Comparison of ENCODE assay signal across 8 cellular contexts in genomic region chr1:201021333-201022177, GRCh38. TPM values are rescaled to one million over a fixed set of nuclear protein-coding genes. Genes with fewer than 3 reads are reported as not detected.
A peak's percentile ranks its signal among the peaks of the same experiment; 100 is the strongest.
DNase-seq lines count a peak whose midpoint lies in the region; ATAC-seq and TF ChIP-seq lines count a peak whose summit lies in the region.

No MANE protein-coding gene starts in this region.

- no peaks in the 10 kb centered on the region for H4K20me1 ChIP-seq in SU-DHL-6 (ENCODE audit: low read depth, low read length)
- H4K20me1 ChIP-seq in smooth muscle cell (ENCODE audit: low read depth): no peaks in the 10 kb centered on the region

- no peak for ATAC-seq in GM21717 (IDR thresholded peaks at IDR 0.05; ENCODE audit: unreplicated experiment)

- no peaks in the 10 kb centered on the region for H3K9me2 ChIP-seq in SU-DHL-6 (replicated peaks; ENCODE audit: insufficient read depth, low read length)

- no peaks in the 10 kb centered on the region for H3K27me3 Mint-ChIP-seq in activated T-cell treated with anti-CD3 and anti-CD28 coated beads, Interleukin-2, amount 50 U/mL, for 24 hours

- H3K4me2 ChIP-seq in SU-DHL-6 (ENCODE audit: low read depth, low read length, poor library complexity, severe bottlenecking): peak overlapping the region; percentile 58
- H3K4me2 ChIP-seq in smooth muscle cell: no peak overlapping the region

- 55% methylated on average over 9 of the region's 9 CpGs for WGBS in thymus
- 67% methylated on average over 7 of the region's 9 CpGs for WGBS in smooth muscle cell (ENCODE audit: low lambda C conversion rate)

- H3K4me3 ChIP-seq in SU-DHL-6 (ENCODE audit: insufficient read depth, low read length, poor library complexity, severe bottlenecking) (no peak overlapping the region), iPS-18a (ENCODE audit: low read length) (peak overlapping the region; percentile 72), thymus (ENCODE audit: low read length) (peak overlapping the region; percentile 81), smooth muscle cell (no peak overlapping the region)

- H2AFZ ChIP-seq in SU-DHL-6 (ENCODE audit: low read depth, low read length, severe bottlenecking): no peak overlapping the region
- no peak overlapping the region for H2AFZ ChIP-seq in smooth muscle cell (ENCODE audit: low read depth)

- no peak overlapping the region for H3K27ac ChIP-seq in SU-DHL-6 (ENCODE audit: low read depth, low read length)
- no peak overlapping the region for H3K27ac ChIP-seq in iPS-18a (ENCODE audit: low read length)
- peak overlapping the region; percentile 96 for H3K27ac ChIP-seq in thymus (ENCODE audit: low read depth)
- no peak overlapping the region for H3K27ac ChIP-seq in smooth muscle cell (ENCODE audit: low read depth)

- H3K36me3 ChIP-seq in SU-DHL-6 (ENCODE audit: low read length) (no peaks in the 10 kb centered on the region), iPS-18a (ENCODE audit: control insufficient read depth, low read depth, low read length) (no peaks in the 10 kb centered on the region), thymus (ENCODE audit: control insufficient read depth, insufficient read depth) (no peaks in the 10 kb centered on the region), smooth muscle cell (ENCODE audit: low read depth) (no peaks in the 10 kb centered on the region)

- peak overlapping the region; percentile 98 for H3K27ac Mint-ChIP-seq in activated T-cell treated with anti-CD3 and anti-CD28 coated beads, Interleukin-2, amount 50 U/mL, for 24 hours

- TF ChIP-seq CTCF in SU-DHL-6 (IDR thresholded peaks at IDR 0.05; ENCODE audit: insufficient read depth, low read length, poor library complexity, severe bottlenecking) (no peak), smooth muscle cell (IDR thresholded peaks at IDR 0.05; ENCODE audit: borderline replicate concordance, insufficient read depth, poor library complexity, severe bottlenecking) (no peak)

- H3K9me3 Mint-ChIP-seq in activated T-cell treated with anti-CD3 and anti-CD28 coated beads, Interleukin-2, amount 50 U/mL, for 24 hours: no peaks in the 10 kb centered on the region

- DNase-seq in activated T-cell treated with anti-CD3 and anti-CD28 coated beads, Interleukin-2, amount 50 U/mL, for 24 hours: no peak
- no peak for DNase-seq in activated T-cell treated with anti-CD3 and anti-CD28 coated beads, Interleukin-2, amount 50 U/mL, for 1 hour
- DNase-seq in smooth muscle cell (lab: John Stamatoyannopoulos, UW; ENCODE audit: unreplicated experiment): no peak
- DNase-seq in SW 1271 (lab: John Stamatoyannopoulos, UW): no peak

- H3K4me1 ChIP-seq in iPS-18a (ENCODE audit: control insufficient read depth, low read depth, low read length) (peaks cover 43% of the 10 kb centered on the region), thymus (ENCODE audit: control insufficient read depth, insufficient read depth, low read length) (peaks cover 48% of the 10 kb centered on the region), smooth muscle cell (ENCODE audit: low read depth) (peaks cover 60% of the 10 kb centered on the region)

- peak overlapping the region; percentile 92 for H3K4me3 Mint-ChIP-seq in activated T-cell treated with anti-CD3 and anti-CD28 coated beads, Interleukin-2, amount 50 U/mL, for 24 hours

- H3F3A ChIP-seq in SU-DHL-6 (ENCODE audit: insufficient read depth): peaks cover 8% of the 10 kb centered on the region
- peaks cover 5% of the 10 kb centered on the region for H3F3A ChIP-seq in smooth muscle cell (ENCODE audit: low read depth)

- H3K27me3 ChIP-seq in SU-DHL-6 (ENCODE audit: low read length) (no peaks in the 10 kb centered on the region), iPS-18a (ENCODE audit: control insufficient read depth, insufficient read depth, low read length) (peaks cover 8% of the 10 kb centered on the region), thymus (ENCODE audit: control insufficient read depth, insufficient read depth) (no peaks in the 10 kb centered on the region), smooth muscle cell (ENCODE audit: low read depth) (no peaks in the 10 kb centered on the region)

- H3K9ac ChIP-seq in SU-DHL-6 (ENCODE audit: low read length) (no peak overlapping the region), iPS-18a (ENCODE audit: low read length) (no peak overlapping the region), smooth muscle cell (ENCODE audit: low read depth) (no peak overlapping the region)

- H3K79me2 ChIP-seq in SU-DHL-6 (ENCODE audit: insufficient read depth, low read length) (no peaks in the 10 kb centered on the region), smooth muscle cell (ENCODE audit: low read depth) (no peaks in the 10 kb centered on the region)

- H3K36me3 Mint-ChIP-seq in activated T-cell treated with anti-CD3 and anti-CD28 coated beads, Interleukin-2, amount 50 U/mL, for 24 hours (ENCODE audit: low read depth): peaks cover 27% of the 10 kb centered on the region

- peaks cover 88% of the 10 kb centered on the region for H3K4me1 Mint-ChIP-seq in activated T-cell treated with anti-CD3 and anti-CD28 coated beads, Interleukin-2, amount 50 U/mL, for 24 hours (ENCODE audit: low read depth)

- H3K9me3 ChIP-seq in SU-DHL-6 (ENCODE audit: insufficient read depth, low read length) (no peaks in the 10 kb centered on the region), iPS-18a (ENCODE audit: control insufficient read depth, low read depth, low read length) (no peaks in the 10 kb centered on the region), thymus (ENCODE audit: control insufficient read depth) (no peaks in the 10 kb centered on the region), smooth muscle cell (replicated peaks; ENCODE audit: low read depth) (no peaks in the 10 kb centered on the region)

RNA-seq across cellular contexts. Expression of gene KIF21B, which starts 2.0 kb away (rescaled TPM):
- polyA plus RNA-seq in thymus: 7.3 TPM
- total RNA-seq in smooth muscle cell: 1.9 and 3.4 TPM in 2 replicates
- polyA plus RNA-seq in smooth muscle cell: 1.0 and 1.2 TPM in 2 replicates

Comparison
In these comparisons a context has a peak if more than half of its experiments do, and no peak if none do; other contexts are left out.
1. H3K4me3 ChIP-seq: peak in iPS-18a (single experiment) and thymus (single experiment); none in SU-DHL-6 (single experiment) and smooth muscle cell (single experiment).